ENCODE assay signal across 1 cellular context in the genomic region with DNA sequence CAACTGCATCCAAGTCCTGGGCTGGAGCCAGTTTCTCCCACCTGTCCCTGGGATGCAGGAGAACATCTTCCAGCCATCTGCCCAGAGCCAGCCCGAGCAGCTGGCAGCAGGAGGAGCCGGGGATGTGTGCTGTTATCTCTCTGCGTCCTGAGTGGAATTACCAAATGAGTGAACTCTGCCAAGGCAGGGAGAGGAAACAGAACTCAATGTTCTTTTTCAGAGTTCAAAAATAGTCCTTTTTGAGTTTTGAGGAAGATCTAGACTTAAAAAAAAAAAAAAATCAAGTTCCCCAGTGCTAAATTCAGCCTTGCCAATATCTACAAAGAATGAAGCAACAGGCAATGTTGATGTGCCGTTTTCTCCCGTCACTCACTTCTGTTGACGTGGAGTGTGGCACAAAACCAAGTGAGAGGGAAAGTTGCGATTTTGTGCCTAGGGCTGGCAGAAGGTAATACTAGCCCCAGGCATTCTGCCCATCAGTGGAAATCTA.
TF ChIP-seq lines count a peak whose summit lies in the region.

No MANE protein-coding gene starts in this region.

TF ChIP-seq in GM23338, 12 proteins besides CTCF, POLR2A, EP300 and RAD21 (continued from another document):
- TF ChIP-seq, protein P1, sequence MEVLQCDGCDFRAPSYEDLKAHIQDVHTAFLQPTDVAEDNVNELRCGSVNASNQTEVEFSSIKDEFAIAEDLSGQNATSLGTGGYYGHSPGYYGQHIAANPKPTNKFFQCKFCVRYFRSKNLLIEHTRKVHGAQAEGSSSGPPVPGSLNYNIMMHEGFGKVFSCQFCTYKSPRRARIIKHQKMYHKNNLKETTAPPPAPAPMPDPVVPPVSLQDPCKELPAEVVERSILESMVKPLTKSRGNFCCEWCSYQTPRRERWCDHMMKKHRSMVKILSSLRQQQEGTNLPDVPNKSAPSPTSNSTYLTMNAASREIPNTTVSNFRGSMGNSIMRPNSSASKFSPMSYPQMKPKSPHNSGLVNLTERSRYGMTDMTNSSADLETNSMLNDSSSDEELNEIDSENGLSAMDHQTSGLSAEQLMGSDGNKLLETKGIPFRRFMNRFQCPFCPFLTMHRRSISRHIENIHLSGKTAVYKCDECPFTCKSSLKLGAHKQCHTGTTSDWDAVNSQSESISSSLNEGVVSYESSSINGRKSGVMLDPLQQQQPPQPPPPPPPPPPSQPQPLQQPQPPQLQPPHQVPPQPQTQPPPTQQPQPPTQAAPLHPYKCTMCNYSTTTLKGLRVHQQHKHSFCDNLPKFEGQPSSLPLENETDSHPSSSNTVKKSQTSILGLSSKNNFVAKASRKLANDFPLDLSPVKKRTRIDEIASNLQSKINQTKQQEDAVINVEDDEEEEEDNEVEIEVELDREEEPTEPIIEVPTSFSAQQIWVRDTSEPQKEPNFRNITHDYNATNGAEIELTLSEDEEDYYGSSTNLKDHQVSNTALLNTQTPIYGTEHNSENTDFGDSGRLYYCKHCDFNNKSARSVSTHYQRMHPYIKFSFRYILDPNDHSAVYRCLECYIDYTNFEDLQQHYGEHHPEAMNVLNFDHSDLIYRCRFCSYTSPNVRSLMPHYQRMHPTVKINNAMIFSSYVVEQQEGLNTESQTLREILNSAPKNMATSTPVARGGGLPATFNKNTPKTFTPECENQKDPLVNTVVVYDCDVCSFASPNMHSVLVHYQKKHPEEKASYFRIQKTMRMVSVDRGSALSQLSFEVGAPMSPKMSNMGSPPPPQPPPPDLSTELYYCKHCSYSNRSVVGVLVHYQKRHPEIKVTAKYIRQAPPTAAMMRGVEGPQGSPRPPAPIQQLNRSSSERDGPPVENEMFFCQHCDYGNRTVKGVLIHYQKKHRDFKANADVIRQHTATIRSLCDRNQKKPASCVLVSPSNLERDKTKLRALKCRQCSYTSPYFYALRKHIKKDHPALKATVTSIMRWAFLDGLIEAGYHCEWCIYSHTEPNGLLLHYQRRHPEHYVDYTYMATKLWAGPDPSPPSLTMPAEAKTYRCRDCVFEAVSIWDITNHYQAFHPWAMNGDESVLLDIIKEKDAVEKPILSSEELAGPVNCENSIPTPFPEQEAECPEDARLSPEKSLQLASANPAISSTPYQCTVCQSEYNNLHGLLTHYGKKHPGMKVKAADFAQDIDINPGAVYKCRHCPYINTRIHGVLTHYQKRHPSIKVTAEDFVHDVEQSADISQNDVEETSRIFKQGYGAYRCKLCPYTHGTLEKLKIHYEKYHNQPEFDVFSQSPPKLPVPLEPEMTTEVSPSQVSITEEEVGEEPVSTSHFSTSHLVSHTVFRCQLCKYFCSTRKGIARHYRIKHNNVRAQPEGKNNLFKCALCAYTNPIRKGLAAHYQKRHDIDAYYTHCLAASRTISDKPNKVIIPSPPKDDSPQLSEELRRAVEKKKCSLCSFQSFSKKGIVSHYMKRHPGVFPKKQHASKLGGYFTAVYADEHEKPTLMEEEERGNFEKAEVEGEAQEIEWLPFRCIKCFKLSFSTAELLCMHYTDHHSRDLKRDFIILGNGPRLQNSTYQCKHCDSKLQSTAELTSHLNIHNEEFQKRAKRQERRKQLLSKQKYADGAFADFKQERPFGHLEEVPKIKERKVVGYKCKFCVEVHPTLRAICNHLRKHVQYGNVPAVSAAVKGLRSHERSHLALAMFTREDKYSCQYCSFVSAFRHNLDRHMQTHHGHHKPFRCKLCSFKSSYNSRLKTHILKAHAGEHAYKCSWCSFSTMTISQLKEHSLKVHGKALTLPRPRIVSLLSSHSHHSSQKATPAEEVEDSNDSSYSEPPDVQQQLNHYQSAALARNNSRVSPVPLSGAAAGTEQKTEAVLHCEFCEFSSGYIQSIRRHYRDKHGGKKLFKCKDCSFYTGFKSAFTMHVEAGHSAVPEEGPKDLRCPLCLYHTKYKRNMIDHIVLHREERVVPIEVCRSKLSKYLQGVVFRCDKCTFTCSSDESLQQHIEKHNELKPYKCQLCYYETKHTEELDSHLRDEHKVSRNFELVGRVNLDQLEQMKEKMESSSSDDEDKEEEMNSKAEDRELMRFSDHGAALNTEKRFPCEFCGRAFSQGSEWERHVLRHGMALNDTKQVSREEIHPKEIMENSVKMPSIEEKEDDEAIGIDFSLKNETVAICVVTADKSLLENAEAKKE (CRISPR knock-in tag; IDR thresholded peaks at IDR 0.05), result no peak
